ENCODE assay signal across 8 cellular contexts in the genomic region with DNA sequence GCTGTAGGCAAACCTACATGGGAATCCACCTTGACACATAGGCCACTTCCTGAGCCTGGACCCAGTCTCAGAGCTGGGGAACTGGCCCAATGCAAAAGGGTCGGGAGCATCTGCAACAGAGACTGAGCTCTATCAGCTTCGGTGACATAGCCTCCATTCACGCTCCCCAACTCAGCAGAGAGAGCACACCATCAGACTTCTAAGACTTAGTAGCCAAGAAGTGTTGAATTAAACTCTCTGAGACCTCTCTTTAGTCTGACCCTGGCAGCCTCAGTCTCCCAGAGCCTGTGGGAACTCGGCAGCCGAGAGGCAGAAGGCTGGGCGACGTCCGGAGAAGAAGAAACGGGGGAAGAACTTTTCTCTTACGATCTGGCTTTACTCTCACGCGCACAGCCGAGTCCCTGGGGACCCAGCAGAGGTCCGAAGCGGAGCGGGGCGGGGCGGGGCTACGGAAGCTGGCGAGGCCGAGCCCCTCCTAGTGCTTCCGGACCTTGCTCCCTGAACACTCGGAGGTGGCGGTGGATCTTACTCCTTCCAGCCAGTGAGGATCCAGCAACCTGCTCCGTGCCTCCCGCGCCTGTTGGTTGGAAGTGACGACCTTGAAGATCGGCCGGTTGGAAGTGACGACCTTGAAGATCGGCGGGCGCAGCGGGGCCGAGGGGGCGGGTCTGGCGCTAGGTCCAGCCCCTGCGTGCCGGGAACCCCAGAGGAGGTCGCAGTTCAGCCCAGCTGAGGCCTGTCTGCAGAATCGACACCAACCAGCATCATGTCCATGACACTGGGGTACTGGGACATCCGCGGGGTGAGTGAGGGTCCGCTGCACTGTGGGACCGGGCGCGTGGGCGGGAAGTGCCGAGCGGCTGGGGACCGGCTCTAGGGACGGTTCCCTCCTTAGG.
A peak's percentile ranks its signal among the peaks of the same experiment; 100 is the strongest.
DNase-seq lines count a peak whose midpoint lies in the region; ATAC-seq and FAIRE-seq lines count a peak whose summit lies in the region.

A gene (plus strand): TSS at position 476 of the 896 bp plus-strand sequence. CDS start 291 bp downstream, at position 767.

- peak; percentile 86 for FAIRE-seq in GM18507 (lab: Jason Lieb, UNC)

- DNase-seq in 8988T (peak; percentile 60), GM18507 (ENCODE audit: extremely low spot score, insufficient read length, low read depth) (peak; percentile 84), NCI-H446 treated with DMSO at 0.1 percent for 48 hours (lab: John Stamatoyannopoulos, UW) (peak; percentile 22), left kidney (ENCODE audit: low read depth, low spot score) (peak; percentile 91)
- peak; percentile 42 to 49 for DNase-seq in activated CD4-positive, alpha-beta T cell treated with anti-CD3 and anti-CD28 coated beads for 4 hours
- peak; percentile 68 for DNase-seq in stimulated activated CD4-positive, alpha-beta T cell treated with anti-CD3 and anti-CD28 coated beads, Interleukin-1b, Interleukin-23, amount 100 ng/mL, for 48 hours

- peak within 1 kb of the TSS; percentile 89 for H3K27ac ChIP-seq in cingulate gyrus (ENCODE audit: low read depth, low read length)

- peak; percentile 91 for ATAC-seq in HG02943 (IDR thresholded peaks at IDR 0.05; ENCODE audit: low read depth, unreplicated experiment)

Comparison
In these comparisons a context has a peak if more than half of its experiments do, and no peak if none do; other contexts are left out.
1. Peak in every context shown above with its lines: DNase-seq, ATAC-seq and H3K27ac ChIP-seq.
2. DNase-seq: peak in every context shown above with its lines; median percentile 91 in left kidney; 84 in GM18507; 68 in stimulated activated CD4-positive, alpha-beta T cell treated with anti-CD3 and anti-CD28 coated beads, Interleukin-1b, Interleukin-23, amount 100 ng/mL, for 48 hours; 60 in 8988T; 46 in activated CD4-positive, alpha-beta T cell treated with anti-CD3 and anti-CD28 coated beads for 4 hours; 22 in NCI-H446 treated with DMSO at 0.1 percent for 48 hours.